ENCODE assay signal across 33 cellular contexts in genomic region chr12:125954362-125954761, GRCh38.
"Had no signal": no experiment of that assay in that cellular context is flagged by ENCODE, and none has a peak within 500 bp of the region (broad histone marks: within the 10 kb centered on the region; RNA-seq: fewer than 3 reads in every experiment).

No MANE protein-coding gene starts in this region.

- H3K4me3 Mint-ChIP-seq: activated B cell treated with CpG ODN at 0.5 μM for 24 hours; activated CD8-positive, alpha-beta T cell treated with anti-CD3 and anti-CD28 coated beads for 36 hours; activated naive CD4-positive, alpha-beta T cell treated with anti-CD3 and anti-CD28 coated beads for 36 hours; activated naive CD4-positive, alpha-beta T cell treated with anti-CD3 and anti-CD28 coated beads, Interleukin-2, amount 50 U/mL, for 24 hours; activated naive CD8-positive, alpha-beta T cell treated with anti-CD3 and anti-CD28 coated beads for 36 hours; activated naive CD8-positive, alpha-beta T cell treated with anti-CD3 and anti-CD28 coated beads, Interleukin-2, amount 50 U/mL, for 24 hours; activated T-helper 1 cell treated with anti-CD3 and anti-CD28 coated beads, Interleukin-12 subunit alpha, Interleukin-12 subunit beta, Interleukin-2, Interleukin-4 antibody, amounts not matched to agents 30 ng/mL and 10 ng/mL and 1 ng/mL, durations not matched to agents 14 hours and 24 hours and 36 hours; brain; T-cell; T-helper 1 cell treated with Interleukin-12 subunit alpha and Interleukin-12 subunit beta and Interleukin-4 antibody, amounts not matched to agents 30 μg/mL and 1 μg/mL, for 36 hours had no signal

- FAIRE-seq: frontal cortex had no signal

- H3K27me3 Mint-ChIP-seq: activated B cell treated with CpG ODN at 0.5 μM for 24 hours; activated CD8-positive, alpha-beta T cell treated with anti-CD3 and anti-CD28 coated beads for 36 hours; activated naive CD4-positive, alpha-beta T cell treated with anti-CD3 and anti-CD28 coated beads, Interleukin-2, amount 50 U/mL, for 24 hours; activated naive CD8-positive, alpha-beta T cell treated with anti-CD3 and anti-CD28 coated beads for 36 hours; activated naive CD8-positive, alpha-beta T cell treated with anti-CD3 and anti-CD28 coated beads, Interleukin-2, amount 50 U/mL, for 24 hours; T-cell had no signal

- H3K27ac Mint-ChIP-seq: activated B cell treated with CpG ODN at 0.5 μM for 24 hours; activated CD8-positive, alpha-beta T cell treated with anti-CD3 and anti-CD28 coated beads for 36 hours; activated naive CD4-positive, alpha-beta T cell treated with anti-CD3 and anti-CD28 coated beads for 36 hours; activated naive CD4-positive, alpha-beta T cell treated with anti-CD3 and anti-CD28 coated beads, Interleukin-2, amount 50 U/mL, for 24 hours; activated naive CD8-positive, alpha-beta T cell treated with anti-CD3 and anti-CD28 coated beads for 36 hours; activated naive CD8-positive, alpha-beta T cell treated with anti-CD3 and anti-CD28 coated beads, Interleukin-2, amount 50 U/mL, for 24 hours; activated T-helper 1 cell treated with anti-CD3 and anti-CD28 coated beads, Interleukin-12 subunit alpha, Interleukin-12 subunit beta, Interleukin-2, Interleukin-4 antibody, amounts not matched to agents 30 ng/mL and 10 ng/mL and 1 ng/mL, durations not matched to agents 14 hours and 24 hours and 36 hours; activated T-helper 2 cell treated with anti-CD3 and anti-CD28 coated beads, Interferon-gamma antibody, Interleukin-2, Interleukin-4, amounts not matched to agents 10 μg/mL and 5 μg/mL and 100 μg/mL, durations not matched to agents 14 hours and 24 hours and 36 hours; brain; T-cell; T-helper 1 cell treated with Interleukin-12 subunit alpha and Interleukin-12 subunit beta and Interleukin-4 antibody, amounts not matched to agents 30 μg/mL and 1 μg/mL, for 36 hours had no signal

- H3K36me3 ChIP-seq: adrenal gland, ascending aorta, breast epithelium, cardiac muscle cell, colonic mucosa, WERI-Rb-1 had no signal

- DNase-seq: activated B cell treated with CpG ODN at 0.5 μM for 24 hours; activated CD4-positive, alpha-beta T cell treated with anti-CD3 and anti-CD28 coated beads for 48 hours; activated CD4-positive, alpha-beta T cell treated with anti-CD3 and anti-CD28 coated beads, Interleukin-2, amount 50 U/mL, for 1 hour; activated CD4-positive, alpha-beta T cell treated with anti-CD3 and anti-CD28 coated beads, Interleukin-2, amount 50 U/mL, for 48 hours; activated CD8-positive, alpha-beta memory T cell treated with anti-CD3 and anti-CD28 coated beads for 24 hours; activated CD8-positive, alpha-beta T cell treated with anti-CD3 and anti-CD28 coated beads for 36 hours; activated effector memory CD4-positive, alpha-beta T cell treated with anti-CD3 and anti-CD28 coated beads, Interleukin-2, amount 50 U/mL, for 16 hours; activated naive CD4-positive, alpha-beta T cell treated with anti-CD3 and anti-CD28 coated beads for 36 hours; activated naive CD8-positive, alpha-beta T cell treated with anti-CD3 and anti-CD28 coated beads for 36 hours; activated naive CD8-positive, alpha-beta T cell treated with anti-CD3 and anti-CD28 coated beads, Interleukin-2, amount 50 U/mL, for 24 hours; activated T-cell treated with anti-CD3 and anti-CD28 coated beads, Interleukin-2, amount 50 U/mL, for 1 hour; activated T-cell treated with anti-CD3 and anti-CD28 coated beads, Interleukin-2, amount 50 U/mL, for 48 hours; adrenal gland; central memory CD4-positive, alpha-beta T cell; cerebellar nuclear complex; colonic mucosa; effector CD8-positive, alpha-beta T cell; foreskin fibroblast; SW 1271; T-cell; T-helper 9 cell; WERI-Rb-1 had no signal

- H3K4me1 ChIP-seq: adrenal gland, ascending aorta, breast epithelium, colonic mucosa had no signal

- H3K27ac ChIP-seq: adrenal gland, ascending aorta, breast epithelium, cardiac muscle cell, colonic mucosa, WERI-Rb-1 had no signal

- H3K9me3 ChIP-seq: adrenal gland, ascending aorta, colonic mucosa had no signal

- ATAC-seq: activated CD4-positive, CD25-positive, alpha-beta regulatory T cell treated with anti-CD3 and anti-CD28 coated beads, Interleukin-2, amount 50 U/mL, for 24 hours; activated CD8-positive, alpha-beta T cell treated with anti-CD3 and anti-CD28 coated beads for 36 hours; activated naive CD8-positive, alpha-beta T cell treated with anti-CD3 and anti-CD28 coated beads, Interleukin-2, amount 50 U/mL, for 24 hours; esophagus mucosa; T-cell had no signal

- H3K27me3 ChIP-seq: adrenal gland, ascending aorta, breast epithelium, cardiac muscle cell, colonic mucosa had no signal

- H3K9me3 Mint-ChIP-seq: activated naive CD8-positive, alpha-beta T cell treated with anti-CD3 and anti-CD28 coated beads for 36 hours had no signal

- H3K4me1 Mint-ChIP-seq: activated B cell treated with CpG ODN at 0.5 μM for 24 hours; activated naive CD4-positive, alpha-beta T cell treated with anti-CD3 and anti-CD28 coated beads, Interleukin-2, amount 50 U/mL, for 24 hours; activated naive CD8-positive, alpha-beta T cell treated with anti-CD3 and anti-CD28 coated beads for 36 hours; activated naive CD8-positive, alpha-beta T cell treated with anti-CD3 and anti-CD28 coated beads, Interleukin-2, amount 50 U/mL, for 24 hours; T-cell had no signal

- H3K4me3 ChIP-seq: adrenal gland, ascending aorta, breast epithelium, cardiac muscle cell, colonic mucosa had no signal

- H3K36me3 Mint-ChIP-seq: activated naive CD4-positive, alpha-beta T cell treated with anti-CD3 and anti-CD28 coated beads, Interleukin-2, amount 50 U/mL, for 24 hours; activated naive CD8-positive, alpha-beta T cell treated with anti-CD3 and anti-CD28 coated beads for 36 hours; brain; T-cell had no signal
